ENCODE assay signal across 8 cellular contexts in genomic region chr5:115625579-115626443, GRCh38. TPM values are rescaled to one million over a fixed set of nuclear protein-coding genes. Genes with fewer than 3 reads are reported as not detected.
A peak's percentile ranks its signal among the peaks of the same experiment; 100 is the strongest.
DNase-seq lines count a peak whose midpoint lies in the region; ATAC-seq and TF ChIP-seq lines count a peak whose summit lies in the region.

TMED7 (minus strand) TSS chr5:115626036; CDS start chr5:115625792, 244 bp downstream.

- CTCF ChIA-PET in IMR-90 (lab: Yijun Ruan, JAX), result interaction anchor here (1.5 to 1.7 kb wide), 2 partner anchors 9 kb away, joined by 4 to 7 read pairs; no protein-coding TSS in a partner anchor

- H3K36me3 ChIP-seq in IMR-90 (ENCODE audit: control insufficient read depth, insufficient read depth, low read length), result peaks cover 1% of the 10 kb centered on the region; the same call in 1 of the 2 replicates

- H3K27ac ChIP-seq in IMR-90 (ENCODE audit: insufficient read depth, low read length), result peak within 1 kb of the TSS; percentile 93

- peaks cover 35% of the 10 kb centered on the region for H4K20me1 ChIP-seq in IMR-90 (ENCODE audit: insufficient read depth, low read length)

- peak; percentile 88 for TF ChIP-seq POLR2A in IMR-90 (IDR thresholded peaks at IDR 0.05; ENCODE audit: low read depth, low read length)

- H3K14ac ChIP-seq in IMR-90 (replicated peaks; ENCODE audit: low read depth, low read length), result peak within 1 kb of the TSS; percentile 90

- ATAC-seq in GM21528 (IDR thresholded peaks at IDR 0.05; ENCODE audit: low FRiP score, unreplicated experiment) (peak; percentile 93), IMR-90 (ENCODE audit: low read depth) (peak; percentile 97)

- peak within 1 kb of the TSS; percentile 92 for H3K4ac ChIP-seq in IMR-90 (ENCODE audit: low read depth, low read length)

- H3K56ac ChIP-seq in IMR-90 (ENCODE audit: extremely low read depth, insufficient read depth, low read length), result peak within 1 kb of the TSS; percentile 84

- peaks cover 6% of the 10 kb centered on the region for H3K9me1 ChIP-seq in IMR-90 (ENCODE audit: insufficient read depth, low read length)

- H2BK20ac ChIP-seq in IMR-90 (ENCODE audit: low read depth, low read length), result no peak within 1 kb of the TSS

- H2AK9ac ChIP-seq in IMR-90 (replicated peaks; ENCODE audit: low read depth, low read length, poor library complexity), result peak within 1 kb of the TSS; percentile 92

- BruUV-seq in IMR-90 (replicated peaks; lab: Mats Ljungman, UMichigan), result TSS peak; percentile 82

- H2AK5ac ChIP-seq in IMR-90 (ENCODE audit: low read depth, low read length), result peak within 1 kb of the TSS; percentile 36; the same call in 1 of the 2 replicates

- H3K4me2 ChIP-seq in IMR-90 (ENCODE audit: low read depth, low read length), result peak within 1 kb of the TSS; percentile 99

- POLR2A ChIA-PET in IMR-90 (lab: Charles Lee; ENCODE audit: unreplicated experiment), result interaction anchor here (1.2 kb wide), 1 partner anchor 216 kb away, joined by 4 read pairs; the partner anchor contains the start of genes AP3S1 and ATG12

- H2AFZ ChIP-seq in IMR-90 (replicated peaks; ENCODE audit: low read length, poor library complexity), result peak within 1 kb of the TSS; percentile 96

- WGBS in IMR-90 (ENCODE audit: extremely low coverage in 2 of 2, insufficient read length in 1 of 2), 2 experiments, result 0% methylated on average over 31 of the region's 77 CpGs; no CpG with 5 or more reads in 1 of the 2 experiments

- dilution Hi-C loops in IMR-90 (cut with HindIII; ENCODE audit: low sequenced_read_pairs, unreplicated experiment), result no loop called here

- peak within 1 kb of the TSS; percentile 92 for H3K23ac ChIP-seq in IMR-90 (ENCODE audit: low read depth, low read length)

- H3K4me1 ChIP-seq in IMR-90 (ENCODE audit: control insufficient read depth, insufficient read depth, low read length) (peaks cover 5% of the 10 kb centered on the region), mononuclear cell (ENCODE audit: insufficient read depth, low read length) (peaks cover 40% of the 10 kb centered on the region)

- no peak for TF ChIP-seq RAD21 in IMR-90 (IDR thresholded peaks at IDR 0.05; ENCODE audit: low read length)

- H3K18ac ChIP-seq in IMR-90 (ENCODE audit: low read depth, low read length), result peak within 1 kb of the TSS; percentile 53

- TF ChIP-seq CTCF in IMR-90 (conservative IDR thresholded peaks at IDR 0.05; ENCODE audit: low read depth, low read length) (no peak), epithelial cell of esophagus (IDR thresholded peaks at IDR 0.05; ENCODE audit: insufficient read depth, low read depth, low read length, missing control alignments) (no peak)

- in situ Hi-C loops in IMR-90 (cut with MboI; ENCODE audit: low sequenced_read_pairs), result loop anchor here (5.0 kb wide), 1 partner anchor 211 kb away; no protein-coding TSS in a partner anchor

- H3K27me3 ChIP-seq in IMR-90 (ENCODE audit: control insufficient read depth, insufficient read depth, low read length) (no peaks in the 10 kb centered on the region), mononuclear cell (ENCODE audit: insufficient read depth, low read length) (no peaks in the 10 kb centered on the region)

- peaks cover 0 to 36% of the 10 kb centered on the region in 2 experiments; a peak in 3 of 4 replicates for H3K79me1 ChIP-seq in IMR-90 (ENCODE audit: low read depth in 1 of 2, low read length in 2 of 2)

- DNase-seq in DMS 273 (lab: John Stamatoyannopoulos, UW; ENCODE audit: unreplicated experiment), result peak; percentile 99
- DNase-seq in IMR-90, result peak; percentile 97
- DNase-seq in OCI-M1 (lab: John Stamatoyannopoulos, UW), result peak; percentile 89
- DNase-seq in activated T-cell treated with anti-CD3 and anti-CD28 coated beads for 24 hours (ENCODE audit: low read depth), result peak; percentile 100
- DNase-seq in epithelial cell of esophagus (ENCODE audit: low read depth), result peak; percentile 99
- peak; percentile 99 for DNase-seq in stimulated activated CD8-positive, alpha-beta memory T cell treated with anti-CD3 and anti-CD28 coated beads, Interleukin-4, amount 100 ng/mL, for 1 hour (ENCODE audit: low read depth in 2 of 2, low spot score in 1 of 2)

- peak within 1 kb of the TSS; percentile 95 for H3K9ac ChIP-seq in IMR-90 (ENCODE audit: low read depth, low read length)

- peak within 1 kb of the TSS; percentile 74 for H4K5ac ChIP-seq in IMR-90 (ENCODE audit: low read depth, low read length)

- H2BK15ac ChIP-seq in IMR-90 (ENCODE audit: low read depth, low read length), result no peak within 1 kb of the TSS

- H3K9me3 ChIP-seq in IMR-90 (ENCODE audit: control insufficient read depth, insufficient read depth, low read length) (no peaks in the 10 kb centered on the region), mononuclear cell (ENCODE audit: low read depth, low read length) (no peaks in the 10 kb centered on the region)

- peak within 1 kb of the TSS; percentile 82 for H4K91ac ChIP-seq in IMR-90 (ENCODE audit: insufficient read depth, low read depth, low read length)

- peak within 1 kb of the TSS; percentile 46 for H2BK120ac ChIP-seq in IMR-90 (ENCODE audit: low read depth, low read length)

- intact Hi-C loops in IMR-90 (cut with micrococcal nuclease), result no loop called here

- peak within 1 kb of the TSS; percentile 86 to 94 for H4K8ac ChIP-seq in IMR-90 (ENCODE audit: low read depth in 2 of 2, low read length in 2 of 2)

- H3K4me3 ChIP-seq in IMR-90 (ENCODE audit: insufficient read depth, low read depth, low read length), result peak within 1 kb of the TSS; percentile 84
- peak within 1 kb of the TSS; percentile 79 for H3K4me3 ChIP-seq in epithelial cell of esophagus (ENCODE audit: low read length)
- peak within 1 kb of the TSS; percentile 82 for H3K4me3 ChIP-seq in mononuclear cell (ENCODE audit: low read length)

- peak within 1 kb of the TSS; percentile 80 for H2BK5ac ChIP-seq in IMR-90 (ENCODE audit: low read depth, low read length, poor library complexity, severe bottlenecking)

TF ChIP-seq in IMR-90, 13 proteins besides CTCF, POLR2A, EP300 and RAD21:
- TF ChIP-seq MAFK (IDR thresholded peaks at IDR 0.05; ENCODE audit: low read depth, low read length), result no peak
- TF ChIP-seq NFE2L2 (IDR thresholded peaks at IDR 0.05; ENCODE audit: low read depth, low read length), result no peak
- peak; percentile 85 for TF ChIP-seq BHLHE40 (IDR thresholded peaks at IDR 0.05; ENCODE audit: low read depth, low read length)
- no peak for TF ChIP-seq ELK1 (IDR thresholded peaks at IDR 0.05; ENCODE audit: borderline replicate concordance, low read depth, low read length)
- TF ChIP-seq MXI1 (IDR thresholded peaks at IDR 0.05; ENCODE audit: borderline replicate concordance, low read depth, low read length), result peak; percentile 51; the same call in 1 of the 2 replicates
- TF ChIP-seq MAZ (IDR thresholded peaks at IDR 0.05; ENCODE audit: borderline replicate concordance, low read depth, low read length), result peak; percentile 64; the same call in 1 of the 2 replicates
- 0 out of 2 replicates have a peak, but pooled peaks have one; percentile 41 for TF ChIP-seq CHD1 (IDR thresholded peaks at IDR 0.05; ENCODE audit: low read depth, low read length)
- no peak for TF ChIP-seq FOS (IDR thresholded peaks at IDR 0.05; ENCODE audit: low read depth, low read length)
- TF ChIP-seq RFX5 (IDR thresholded peaks at IDR 0.05; ENCODE audit: low read depth, low read length), result no peak
- TF ChIP-seq RCOR1 (IDR thresholded peaks at IDR 0.05; ENCODE audit: insufficient replicate concordance, low read length), result no peak
- peak; percentile 68 for TF ChIP-seq USF2 (IDR thresholded peaks at IDR 0.05; ENCODE audit: low read depth, low read length)
- no peak for TF ChIP-seq SMC3 (IDR thresholded peaks at IDR 0.05; ENCODE audit: low read depth, low read length)
- no peak for TF ChIP-seq CEBPB (IDR thresholded peaks at IDR 0.05; ENCODE audit: low read depth, low read length)

RNA-seq across cellular contexts. Expression of gene TMED7, which starts in this region (rescaled TPM):
- total RNA-seq in IMR-90 (2012; rRNA removed), result 75.6 and 173 TPM in 2 replicates
- polyA plus RNA-seq in IMR-90 (2012; rRNA removed), result 86.7 and 107 TPM in 2 replicates
- polyA plus RNA-seq in IMR-90 (2012; cell fraction: cytosol; rRNA removed), result 10.4 and 84.9 TPM in 2 replicates
- 11.2 and 42.1 TPM in 2 replicates for polyA plus RNA-seq in IMR-90 (2012; cell fraction: nucleus; rRNA removed; ENCODE audit: low replicate concordance)
- 100 TPM for total RNA-seq in mononuclear cell

Comparison
In these comparisons a context has a peak if more than half of its experiments do, and no peak if none do; other contexts are left out.
1. Peak in every context shown above with its lines: DNase-seq, ATAC-seq, H3K4me3 ChIP-seq and H3K27ac ChIP-seq.